10 cellular contexts compared by ENCODE assay signal in the genomic region with DNA sequence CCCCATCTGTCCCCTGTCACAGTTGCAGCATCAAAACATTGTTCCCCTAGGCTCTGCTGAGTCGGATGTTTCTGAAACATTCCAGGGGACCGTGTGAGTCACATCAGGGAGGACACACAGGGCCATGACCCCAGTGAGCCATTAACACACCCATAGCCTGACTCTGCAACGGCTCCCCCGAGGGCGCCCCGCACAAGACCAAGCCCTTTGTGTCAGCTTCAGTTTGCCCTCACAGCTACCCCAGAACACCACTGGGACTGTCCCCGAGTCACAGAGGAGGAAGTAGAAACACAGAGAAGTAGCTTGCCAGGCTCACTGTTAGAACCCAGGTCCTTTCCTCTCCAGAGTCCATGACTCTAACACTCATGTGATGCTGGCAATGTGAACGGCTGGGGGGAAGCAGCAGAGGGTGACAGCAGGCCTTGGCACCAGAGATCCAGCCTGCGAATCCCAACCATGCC.
DNase-seq lines count a peak whose midpoint lies in the region; ATAC-seq, FAIRE-seq and TF ChIP-seq lines count a peak whose summit lies in the region.
"Had no signal": no experiment of that assay in that cellular context is flagged by ENCODE, and none has a peak within 500 bp of the region (broad histone marks: within the 10 kb centered on the region; RNA-seq: fewer than 3 reads in every experiment).

No MANE protein-coding gene starts in this region.

- no peaks in the 10 kb centered on the region for H3K36me3 ChIP-seq in bronchial epithelial cell (ENCODE audit: control insufficient read depth, insufficient read depth, low read length)
- no peaks in the 10 kb centered on the region for H3K36me3 ChIP-seq in mesendoderm (ENCODE audit: control insufficient read depth, insufficient read depth, low read length)

- H4K5ac ChIP-seq in mesendoderm (ENCODE audit: low read length) = no peak overlapping the region

- ATAC-seq in HG02870 (IDR thresholded peaks at IDR 0.05; ENCODE audit: unreplicated experiment) (peak; percentile 58), HG03439 (IDR thresholded peaks at IDR 0.05; ENCODE audit: unreplicated experiment) (no peak)

- no peaks in the 10 kb centered on the region for H3K4me1 ChIP-seq in mesendoderm (ENCODE audit: control insufficient read depth, low read depth, low read length)

- H3K27me3 Mint-ChIP-seq in activated T-cell treated with anti-CD3 and anti-CD28 coated beads, Interleukin-2, amount 50 U/mL, for 24 hours = peaks cover 29% of the 10 kb centered on the region
- H3K27me3 Mint-ChIP-seq: activated naive CD4-positive, alpha-beta T cell treated with anti-CD3 and anti-CD28 coated beads, Interleukin-2, amount 10 ng/mL, durations not matched to agents 7 days and 5 days had no signal

- no peak overlapping the region for H2AK5ac ChIP-seq in mesendoderm (ENCODE audit: low read length)

- no peaks in the 10 kb centered on the region for H3K79me2 ChIP-seq in mesendoderm (ENCODE audit: control insufficient read depth, insufficient read depth, low read length)

- no peaks in the 10 kb centered on the region for H3K79me1 ChIP-seq in mesendoderm (ENCODE audit: low read length)

- H3K27me3 ChIP-seq in bronchial epithelial cell (ENCODE audit: control insufficient read depth, insufficient read depth, low read length) = no peaks in the 10 kb centered on the region
- H3K27me3 ChIP-seq in mesendoderm (ENCODE audit: insufficient read depth, low read length, poor library complexity) = no peaks in the 10 kb centered on the region

- no peak overlapping the region for H2BK15ac ChIP-seq in mesendoderm (replicated peaks; ENCODE audit: low read depth)

- no peaks in the 10 kb centered on the region for H3K9me3 Mint-ChIP-seq in activated T-cell treated with anti-CD3 and anti-CD28 coated beads, Interleukin-2, amount 50 U/mL, for 24 hours
- H3K9me3 Mint-ChIP-seq: activated naive CD4-positive, alpha-beta T cell treated with anti-CD3 and anti-CD28 coated beads, Interleukin-2, amount 10 ng/mL, durations not matched to agents 7 days and 5 days had no signal

- DNase-seq in AG10803 (ENCODE audit: low read depth) (peak; percentile 29), bronchial epithelial cell (ENCODE audit: low read depth) (peak; percentile 7), mesendoderm (peak; percentile 82), NCI-H748 (lab: John Stamatoyannopoulos, UW; ENCODE audit: unreplicated experiment) (no peak)
- DNase-seq in effector CD8-positive, alpha-beta T cell (lab: John Stamatoyannopoulos, UW) = no peak
- DNase-seq in activated T-cell treated with anti-CD3 and anti-CD28 coated beads, Interleukin-2, amount 50 U/mL, for 24 hours = no peak
- DNase-seq: activated naive CD4-positive, alpha-beta T cell treated with anti-CD3 and anti-CD28 coated beads, Interleukin-2, amount 10 ng/mL, durations not matched to agents 7 days and 5 days had no signal

- H3K18ac ChIP-seq in mesendoderm (ENCODE audit: low read length) = no peak overlapping the region

- H3K4me3 ChIP-seq in AG10803 (ENCODE audit: low read length) (no peak overlapping the region), bronchial epithelial cell (ENCODE audit: low read depth, low read length) (no peak overlapping the region), mesendoderm (ENCODE audit: low read length) (no peak overlapping the region)

- H3K27ac Mint-ChIP-seq in activated T-cell treated with anti-CD3 and anti-CD28 coated beads, Interleukin-2, amount 50 U/mL, for 24 hours = no peak overlapping the region
- H3K27ac Mint-ChIP-seq: activated naive CD4-positive, alpha-beta T cell treated with anti-CD3 and anti-CD28 coated beads, Interleukin-2, amount 10 ng/mL, durations not matched to agents 7 days and 5 days had no signal

- no peak overlapping the region for H3K4me2 ChIP-seq in mesendoderm (ENCODE audit: low read length)

- H3K9ac ChIP-seq in mesendoderm (ENCODE audit: low read length) = no peak overlapping the region

- H3K23ac ChIP-seq in mesendoderm (ENCODE audit: low read length) = no peak overlapping the region

- no peak overlapping the region for H3K4ac ChIP-seq in mesendoderm (ENCODE audit: low read depth, low read length)

- TF ChIP-seq CTCF in AG10803 (conservative IDR thresholded peaks at IDR 0.05; ENCODE audit: low read length) = no peak
- no peak for TF ChIP-seq CTCF in bronchial epithelial cell (IDR thresholded peaks at IDR 0.05; ENCODE audit: insufficient read depth, low read length, severe bottlenecking)

- no peak overlapping the region for H3K27ac ChIP-seq in mesendoderm (ENCODE audit: low read depth, low read length)
- H3K27ac ChIP-seq: C4-2B had no signal

- H4K8ac ChIP-seq in mesendoderm (ENCODE audit: low read depth, low read length) = no peak overlapping the region

- FAIRE-seq in bronchial epithelial cell (lab: Jason Lieb, UNC) = no peak

- H3K4me3 Mint-ChIP-seq in activated T-cell treated with anti-CD3 and anti-CD28 coated beads, Interleukin-2, amount 50 U/mL, for 24 hours = no peak overlapping the region
- H3K4me3 Mint-ChIP-seq: activated naive CD4-positive, alpha-beta T cell treated with anti-CD3 and anti-CD28 coated beads, Interleukin-2, amount 10 ng/mL, durations not matched to agents 7 days and 5 days had no signal

- no peak overlapping the region for H2BK5ac ChIP-seq in mesendoderm (ENCODE audit: low read length)

- no peaks in the 10 kb centered on the region for H3K4me1 Mint-ChIP-seq in activated T-cell treated with anti-CD3 and anti-CD28 coated beads, Interleukin-2, amount 50 U/mL, for 24 hours (ENCODE audit: low read depth)
- H3K4me1 Mint-ChIP-seq: activated naive CD4-positive, alpha-beta T cell treated with anti-CD3 and anti-CD28 coated beads, Interleukin-2, amount 10 ng/mL, durations not matched to agents 7 days and 5 days had no signal

- H3K36me3 Mint-ChIP-seq in activated T-cell treated with anti-CD3 and anti-CD28 coated beads, Interleukin-2, amount 50 U/mL, for 24 hours (ENCODE audit: low read depth) = no peaks in the 10 kb centered on the region
- H3K36me3 Mint-ChIP-seq: activated naive CD4-positive, alpha-beta T cell treated with anti-CD3 and anti-CD28 coated beads, Interleukin-2, amount 10 ng/mL, durations not matched to agents 7 days and 5 days had no signal

- H2BK120ac ChIP-seq in mesendoderm (ENCODE audit: low read depth, low read length) = no peak overlapping the region

- WGBS in mesendoderm (ENCODE audit: extremely low coverage, insufficient coverage, low lambda C conversion rate) = no CpG with 5 or more reads among the region's 9 CpGs

- H3K56ac ChIP-seq in mesendoderm (ENCODE audit: low read length) = no peak overlapping the region

Comparison
In these comparisons a context has a peak if more than half of its experiments do, and no peak if none do; other contexts are left out.
1. DNase-seq: peak in AG10803 (single experiment), bronchial epithelial cell (single experiment) and mesendoderm (single experiment); none in effector CD8-positive, alpha-beta T cell (single experiment), activated T-cell treated with anti-CD3 and anti-CD28 coated beads, Interleukin-2, amount 50 U/mL, for 24 hours (single experiment) and NCI-H748 (single experiment).